ENCODE assay signal across 27 cellular contexts in genomic region chr5:145385276-145385675, GRCh38.
"Had no signal": no experiment of that assay in that cellular context is flagged by ENCODE, and none has a peak within 500 bp of the region (broad histone marks: within the 10 kb centered on the region; RNA-seq: fewer than 3 reads in every experiment).

No MANE protein-coding gene starts in this region.

- H3K9ac ChIP-seq: neural progenitor cell, parathyroid adenoma had no signal

- H2AFZ ChIP-seq: neural progenitor cell, parathyroid adenoma had no signal

- ATAC-seq: naive thymus-derived CD4-positive, alpha-beta T cell; natural killer cell; psoas muscle; right cardiac atrium; right lobe of liver; stimulated activated memory B cell treated with anti-CD40 and anti-IgM and Interleukin-4, amounts not matched to agents 10 μg/mL and 1 μg/mL and 100 μg/mL, for 72 hours; stimulated activated naive CD8-positive, alpha-beta T cell treated with anti-CD3 and anti-CD28 coated beads, Interleukin-15, amount 100 ng/mL, for 72 hours; stimulated activated naive CD8-positive, alpha-beta T cell treated with anti-CD3 and anti-CD28 coated beads, Interleukin-15, Interleukin-2, amounts not matched to agents 100 U/mL and 50 U/mL, for 24 hours had no signal

- H3K36me3 ChIP-seq: neural progenitor cell, ovary, right lobe of liver, sigmoid colon, suprapubic skin, transverse colon, upper lobe of left lung, vagina had no signal

- H3K27me3 ChIP-seq: neural progenitor cell, ovary, right lobe of liver, sigmoid colon, suprapubic skin, testis, tibial artery, transverse colon, upper lobe of left lung, vagina had no signal

- H3K4me1 ChIP-seq: neural progenitor cell, parathyroid adenoma, psoas muscle, right lobe of liver, sigmoid colon, suprapubic skin, testis, tibial artery, transverse colon, upper lobe of left lung, vagina had no signal

- H3K79me2 ChIP-seq: parathyroid adenoma had no signal

- DNase-seq: naive thymus-derived CD4-positive, alpha-beta T cell; natural killer cell; occipital lobe; ovary; posterior cingulate gyrus; psoas muscle; right cardiac atrium; right lobe of liver; sigmoid colon; small intestine; stimulated activated CD4-positive, alpha-beta T cell treated with anti-CD3 and anti-CD28 coated beads, Interleukin-15, amount 100 ng/mL, for 24 hours; stimulated activated CD4-positive, alpha-beta T cell treated with anti-CD3 and anti-CD28 coated beads, Interleukin-2, amount 100 ng/mL, for 24 hours; stimulated activated CD4-positive, alpha-beta T cell treated with anti-CD3 and anti-CD28 coated beads, Interleukin-2, amount 100 ng/mL, for 48 hours; stimulated activated CD4-positive, alpha-beta T cell treated with anti-CD3 and anti-CD28 coated beads, Interleukin-4, amount 100 ng/mL, for 24 hours; stimulated activated naive CD4-positive, alpha-beta T cell; stimulated activated naive CD8-positive, alpha-beta T cell treated with anti-CD3 and anti-CD28 coated beads, Interleukin-15, amount 100 ng/mL, for 72 hours; stimulated activated naive CD8-positive, alpha-beta T cell treated with anti-CD3 and anti-CD28 coated beads, Interleukin-15, Interleukin-2, amounts not matched to agents 100 U/mL and 50 U/mL, for 24 hours; substantia nigra; testis; tibial artery; transverse colon; upper lobe of left lung had no signal

- H3K9me3 ChIP-seq: ovary, psoas muscle, right lobe of liver, testis, transverse colon, upper lobe of left lung, vagina had no signal

- H3K4me3 ChIP-seq: neural progenitor cell, ovary, psoas muscle, right lobe of liver, sigmoid colon, suprapubic skin, testis, tibial artery, transverse colon, upper lobe of left lung, vagina had no signal

- H3K27ac ChIP-seq: neural progenitor cell, ovary, parathyroid adenoma, psoas muscle, right lobe of liver, sigmoid colon, suprapubic skin, testis, tibial artery, transverse colon, upper lobe of left lung, vagina had no signal

- H3K4me2 ChIP-seq: neural progenitor cell had no signal
